In the genomic region with DNA sequence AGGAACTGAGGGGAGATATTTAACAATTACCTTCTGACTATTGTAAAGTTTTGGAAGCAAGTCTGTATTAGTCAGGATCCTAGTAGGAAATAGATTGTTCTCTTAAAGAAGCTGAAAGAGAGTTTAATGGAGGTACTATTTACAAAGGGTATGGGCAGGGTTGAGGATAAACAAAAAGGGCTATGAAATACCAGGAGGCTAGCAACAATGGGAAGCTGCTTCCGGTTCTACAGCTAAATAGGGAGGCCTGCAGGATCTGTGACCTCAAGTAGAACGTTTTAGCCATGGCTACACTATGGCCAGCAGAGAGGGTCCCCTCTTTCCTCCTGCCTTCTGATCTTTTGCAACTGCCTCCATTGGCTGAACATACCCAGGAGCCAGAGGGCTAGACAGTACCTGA, we compare ENCODE assay signal across 2 cellular contexts.
TF ChIP-seq lines count a peak whose summit lies in the region.

No MANE protein-coding gene starts in this region.

TF ChIP-seq in GM23338, 12 proteins besides CTCF, POLR2A, EP300 and RAD21 (continues in another document):
- TF ChIP-seq NANOG (IDR thresholded peaks at IDR 0.05; ENCODE audit: borderline replicate concordance) (no peak), EZH2 (IDR thresholded peaks at IDR 0.05; ENCODE audit: low read depth, unreplicated experiment) (no peak), STAT1 (IDR thresholded peaks at IDR 0.05; ENCODE audit: unreplicated experiment) (no peak), ZNF114 (CRISPR knock-in tag; IDR thresholded peaks at IDR 0.05) (no peak), ETS1 (IDR thresholded peaks at IDR 0.05) (no peak), CREB1 (CRISPR knock-in tag; IDR thresholded peaks at IDR 0.05; ENCODE audit: low read depth) (no peak), POLR2AphosphoS5 (IDR thresholded peaks at IDR 0.05; ENCODE audit: low read depth) (no peak), ZNF462 (CRISPR knock-in tag; IDR thresholded peaks at IDR 0.05) (no peak), ZNF331 (CRISPR knock-in tag; IDR thresholded peaks at IDR 0.05; ENCODE audit: low read depth) (no peak)
- TF ChIP-seq, protein P1, sequence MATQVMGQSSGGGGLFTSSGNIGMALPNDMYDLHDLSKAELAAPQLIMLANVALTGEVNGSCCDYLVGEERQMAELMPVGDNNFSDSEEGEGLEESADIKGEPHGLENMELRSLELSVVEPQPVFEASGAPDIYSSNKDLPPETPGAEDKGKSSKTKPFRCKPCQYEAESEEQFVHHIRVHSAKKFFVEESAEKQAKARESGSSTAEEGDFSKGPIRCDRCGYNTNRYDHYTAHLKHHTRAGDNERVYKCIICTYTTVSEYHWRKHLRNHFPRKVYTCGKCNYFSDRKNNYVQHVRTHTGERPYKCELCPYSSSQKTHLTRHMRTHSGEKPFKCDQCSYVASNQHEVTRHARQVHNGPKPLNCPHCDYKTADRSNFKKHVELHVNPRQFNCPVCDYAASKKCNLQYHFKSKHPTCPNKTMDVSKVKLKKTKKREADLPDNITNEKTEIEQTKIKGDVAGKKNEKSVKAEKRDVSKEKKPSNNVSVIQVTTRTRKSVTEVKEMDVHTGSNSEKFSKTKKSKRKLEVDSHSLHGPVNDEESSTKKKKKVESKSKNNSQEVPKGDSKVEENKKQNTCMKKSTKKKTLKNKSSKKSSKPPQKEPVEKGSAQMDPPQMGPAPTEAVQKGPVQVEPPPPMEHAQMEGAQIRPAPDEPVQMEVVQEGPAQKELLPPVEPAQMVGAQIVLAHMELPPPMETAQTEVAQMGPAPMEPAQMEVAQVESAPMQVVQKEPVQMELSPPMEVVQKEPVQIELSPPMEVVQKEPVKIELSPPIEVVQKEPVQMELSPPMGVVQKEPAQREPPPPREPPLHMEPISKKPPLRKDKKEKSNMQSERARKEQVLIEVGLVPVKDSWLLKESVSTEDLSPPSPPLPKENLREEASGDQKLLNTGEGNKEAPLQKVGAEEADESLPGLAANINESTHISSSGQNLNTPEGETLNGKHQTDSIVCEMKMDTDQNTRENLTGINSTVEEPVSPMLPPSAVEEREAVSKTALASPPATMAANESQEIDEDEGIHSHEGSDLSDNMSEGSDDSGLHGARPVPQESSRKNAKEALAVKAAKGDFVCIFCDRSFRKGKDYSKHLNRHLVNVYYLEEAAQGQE (IDR thresholded peaks at IDR 0.05; ENCODE audit: unreplicated experiment), result no peak

TF ChIP-seq in H1, 55 proteins besides CTCF, POLR2A, EP300 and RAD21:
- no peak for TF ChIP-seq ATF2 (IDR thresholded peaks at IDR 0.05; ENCODE audit: low read length)
- no peak for TF ChIP-seq TBP (IDR thresholded peaks at IDR 0.05; ENCODE audit: low read depth, low read length)
- TF ChIP-seq KDM1A (IDR thresholded peaks at IDR 0.05; ENCODE audit: borderline replicate concordance, low read length), result no peak
- TF ChIP-seq KDM4A (IDR thresholded peaks at IDR 0.05; ENCODE audit: low read depth, low read length, severe bottlenecking), result no peak
- TF ChIP-seq GTF2F1 (IDR thresholded peaks at IDR 0.05; ENCODE audit: borderline replicate concordance, low read depth, low read length), result no peak
- no peak for TF ChIP-seq BCL11A (IDR thresholded peaks at IDR 0.05; ENCODE audit: low read depth in 2 of 2, low read length in 2 of 2)
- no peak for TF ChIP-seq CEBPB (IDR thresholded peaks at IDR 0.05; ENCODE audit: low read depth, low read length)
- no peak for TF ChIP-seq BRCA1 (IDR thresholded peaks at IDR 0.05; ENCODE audit: low read depth, low read length)
- no peak for TF ChIP-seq POLR2AphosphoS5 (IDR thresholded peaks at IDR 0.05; ENCODE audit: low read depth, low read length)
- TF ChIP-seq USF2 (IDR thresholded peaks at IDR 0.05; ENCODE audit: low read length), result no peak
- no peak for TF ChIP-seq SIRT6 (IDR thresholded peaks at IDR 0.05; ENCODE audit: low read length)
- TF ChIP-seq SUZ12 (IDR thresholded peaks at IDR 0.05; ENCODE audit: low read length), result no peak
- TF ChIP-seq PHF8 (conservative IDR thresholded peaks at IDR 0.05; ENCODE audit: low read depth, low read length), result no peak
- TF ChIP-seq SP2 (IDR thresholded peaks at IDR 0.05; ENCODE audit: low read length), result no peak
- TF ChIP-seq TEAD4 (IDR thresholded peaks at IDR 0.05; ENCODE audit: low read depth, low read length), result no peak
- no peak for TF ChIP-seq NANOG (IDR thresholded peaks at IDR 0.05; ENCODE audit: insufficient read depth, low read depth, low read length, poor library complexity, severe bottlenecking)
- TF ChIP-seq POU5F1 (IDR thresholded peaks at IDR 0.05; ENCODE audit: low read depth, low read length), result no peak
- no peak for TF ChIP-seq SIN3A (conservative IDR thresholded peaks at IDR 0.05 in 1 of 2, IDR thresholded peaks at IDR 0.05 in 1 of 2; ENCODE audit: low read depth in 1 of 2, low read length in 2 of 2)
- no peak for TF ChIP-seq GABPA (IDR thresholded peaks at IDR 0.05; ENCODE audit: borderline replicate concordance, insufficient read depth, low read length)
- TF ChIP-seq FOSL1 (IDR thresholded peaks at IDR 0.05; ENCODE audit: insufficient read depth, low read depth, low read length), result no peak
TF ChIP-seq in H1: peak in this region for 0.
